7 cellular contexts compared by ENCODE assay signal in genomic region chr11:3834349-3835099, GRCh38. TPM values are rescaled to one million over a fixed set of nuclear protein-coding genes. Genes with fewer than 3 reads are reported as not detected.
A peak's percentile ranks its signal among the peaks of the same experiment; 100 is the strongest.
DNase-seq lines count a peak whose midpoint lies in the region; FAIRE-seq and TF ChIP-seq lines count a peak whose summit lies in the region.

No MANE protein-coding gene starts in this region.

- no peaks in the 10 kb centered on the region for H3K27me3 Mint-ChIP-seq in IgD-negative memory B cell
- H3K27me3 Mint-ChIP-seq in activated CD4-positive, alpha-beta memory T cell treated with anti-CD3 and anti-CD28 coated beads for 36 hours: no peaks in the 10 kb centered on the region

- H3K9me3 ChIP-seq in right atrium auricular region (no peaks in the 10 kb centered on the region), subcutaneous abdominal adipose tissue (ENCODE audit: control insufficient read depth in 5 of 5, low read length in 5 of 5) (no peaks in the 10 kb centered on the region)

- no peak overlapping the region for H3K4me3 ChIP-seq in right atrium auricular region
- H3K4me3 ChIP-seq in subcutaneous abdominal adipose tissue (ENCODE audit: low read depth in 1 of 5, low read length in 5 of 5): peak overlapping the region in 3 of 5 donors; percentile 4 to 24 (median 24)

- H3K27me3 ChIP-seq in right atrium auricular region (no peaks in the 10 kb centered on the region), subcutaneous abdominal adipose tissue (ENCODE audit: control insufficient read depth in 5 of 5, insufficient read depth in 4 of 5, low read length in 5 of 5) (no peaks in the 10 kb centered on the region)

- FAIRE-seq in RCC 7860 (lab: Jason Lieb, UNC): no peak

- CTCF ChIA-PET in activated CD4-positive, alpha-beta memory T cell treated with anti-CD3 and anti-CD28 coated beads for 36 hours (lab: Charles Lee): interaction anchor here (1.7 to 23.7 kb wide), 4 partner anchors 9 to 236 kb away, joined by 6 to 756 read pairs (median 128); partner anchors contain the start of gene STIM1

- intact Hi-C loops in activated CD4-positive, alpha-beta memory T cell treated with anti-CD3 and anti-CD28 coated beads for 36 hours (cut with micrococcal nuclease): no loop called here

- peak overlapping the region; percentile 25 to 72 (median 64) for H3K4me3 Mint-ChIP-seq in IgD-negative memory B cell
- peak overlapping the region; percentile 64 for H3K4me3 Mint-ChIP-seq in activated CD4-positive, alpha-beta memory T cell treated with anti-CD3 and anti-CD28 coated beads for 36 hours

- no peaks in the 10 kb centered on the region for H3K9me3 Mint-ChIP-seq in IgD-negative memory B cell
- H3K9me3 Mint-ChIP-seq in activated CD4-positive, alpha-beta memory T cell treated with anti-CD3 and anti-CD28 coated beads for 36 hours: no peaks in the 10 kb centered on the region

- H3K36me3 ChIP-seq in right atrium auricular region (no peaks in the 10 kb centered on the region), subcutaneous abdominal adipose tissue (ENCODE audit: control insufficient read depth in 5 of 5, insufficient read depth in 5 of 5, low read length in 5 of 5) (peaks cover 0 to 15% (median 8%) of the 10 kb centered on the region in 5 donors)

- H3K27ac Mint-ChIP-seq in IgD-negative memory B cell: peak overlapping the region; percentile 70 to 84 (median 78)
- peak overlapping the region; percentile 92 for H3K27ac Mint-ChIP-seq in activated CD4-positive, alpha-beta memory T cell treated with anti-CD3 and anti-CD28 coated beads for 36 hours

- peaks cover 60 to 80% (median 76%) of the 10 kb centered on the region in 3 donors for H3K4me1 Mint-ChIP-seq in IgD-negative memory B cell
- H3K4me1 Mint-ChIP-seq in activated CD4-positive, alpha-beta memory T cell treated with anti-CD3 and anti-CD28 coated beads for 36 hours (ENCODE audit: low read depth): peaks cover 79% of the 10 kb centered on the region

- peak overlapping the region in 1 of 2 donors; percentile 50 for H3K27ac ChIP-seq in right atrium auricular region
- H3K27ac ChIP-seq in subcutaneous abdominal adipose tissue (ENCODE audit: low read depth, low read length): peak overlapping the region; percentile 41

- peak overlapping the region in 1 of 5 donors; percentile 38 for H3K9ac ChIP-seq in subcutaneous abdominal adipose tissue (ENCODE audit: low read length in 5 of 5)

- peaks cover 0 to 77% of the 10 kb centered on the region in 2 donors for H3K4me1 ChIP-seq in right atrium auricular region
- peaks cover 20 to 94% (median 83%) of the 10 kb centered on the region in 5 donors for H3K4me1 ChIP-seq in subcutaneous abdominal adipose tissue (ENCODE audit: control insufficient read depth in 5 of 5, insufficient read depth in 5 of 5, low read length in 5 of 5)

- H3K36me3 Mint-ChIP-seq in IgD-negative memory B cell: no peaks in the 10 kb centered on the region
- H3K36me3 Mint-ChIP-seq in activated CD4-positive, alpha-beta memory T cell treated with anti-CD3 and anti-CD28 coated beads for 36 hours: peaks cover 66% of the 10 kb centered on the region

- no peak for DNase-seq in activated CD4-positive, alpha-beta memory T cell treated with anti-CD3 and anti-CD28 coated beads for 36 hours
- peak; percentile 68 for DNase-seq in right atrium auricular region (ENCODE audit: low spot score)
- no peak for DNase-seq in RCC 7860 (ENCODE audit: low spot score)
- no peak for DNase-seq in stimulated activated CD4-positive, alpha-beta T cell treated with anti-CD3 and anti-CD28 coated beads, Interleukin-1b, Interleukin-23, amount 100 ng/mL, for 48 hours
- no peak for DNase-seq in COLO668 (lab: John Stamatoyannopoulos, UW; ENCODE audit: unreplicated experiment)

- POLR2A ChIA-PET in activated CD4-positive, alpha-beta memory T cell treated with anti-CD3 and anti-CD28 coated beads for 36 hours (lab: Charles Lee): interaction anchor here (1.0 kb wide), 1 partner anchor 21 kb away, joined by 3 read pairs; no protein-coding TSS in a partner anchor

- TF ChIP-seq CTCF in right atrium auricular region (IDR thresholded peaks at IDR 0.05): no peak

RNA-seq across cellular contexts. Expression of gene RHOG, which starts 6.2 kb away (rescaled TPM):
- polyA plus RNA-seq in IgD-negative memory B cell: 199 TPM
- 100 to 1,000 TPM; 181 to 186 TPM for total RNA-seq in activated CD4-positive, alpha-beta memory T cell treated with anti-CD3 and anti-CD28 coated beads for 36 hours
- 10 to 100 TPM; 20.1 to 48.9 TPM for total RNA-seq in right atrium auricular region

RNA-seq across cellular contexts. Expression of gene STIM1, which starts 20.9 kb away (rescaled TPM):
- polyA plus RNA-seq in IgD-negative memory B cell: 22.1 TPM
- 10 to 100 TPM; 55.9 to 61.1 TPM for total RNA-seq in activated CD4-positive, alpha-beta memory T cell treated with anti-CD3 and anti-CD28 coated beads for 36 hours
- total RNA-seq in right atrium auricular region: 10 to 100 TPM; 15.4 to 16.6 TPM

RNA-seq across cellular contexts. Expression of gene PGAP2, which starts 26.2 kb away (rescaled TPM):
- 20.1 TPM for polyA plus RNA-seq in IgD-negative memory B cell
- 10 to 100 TPM; 27.4 to 30.2 TPM for total RNA-seq in activated CD4-positive, alpha-beta memory T cell treated with anti-CD3 and anti-CD28 coated beads for 36 hours
- 10 to 100 TPM; 10.8 to 14.9 TPM for total RNA-seq in right atrium auricular region

RNA-seq across cellular contexts. Expression of gene NUP98, which starts 37.2 kb away (rescaled TPM):
- polyA plus RNA-seq in IgD-negative memory B cell: 34.0 TPM
- 100 to 1,000 TPM in 1 of 2 experiments, 10 to 100 TPM in 1; 90.6 to 104 TPM for total RNA-seq in activated CD4-positive, alpha-beta memory T cell treated with anti-CD3 and anti-CD28 coated beads for 36 hours
- 10 to 100 TPM; 58.8 to 94.5 TPM for total RNA-seq in right atrium auricular region

Comparison
In these comparisons a context has a peak if more than half of its experiments do, and no peak if none do; other contexts are left out.
1. H3K4me3 ChIP-seq: peak in subcutaneous abdominal adipose tissue (3 of 5); none in right atrium auricular region (0 of 2).